ENCODE assay signal across 10 cellular contexts in genomic region chr19:2240881-2241760, GRCh38. TPM values are rescaled to one million over a fixed set of nuclear protein-coding genes. Genes with fewer than 3 reads are reported as not detected.
DNase-seq lines count a peak whose midpoint lies in the region; ATAC-seq, FAIRE-seq and TF ChIP-seq lines count a peak whose summit lies in the region.
"Had no signal": no experiment of that assay in that cellular context is flagged by ENCODE, and none has a peak within 500 bp of the region (broad histone marks: within the 10 kb centered on the region; RNA-seq: fewer than 3 reads in every experiment).

No MANE protein-coding gene starts in this region.

- no TSS peak for BruUV-seq in K562 (replicated peaks; lab: Mats Ljungman, UMichigan)

- peak overlapping the region; percentile 66; the same call in 1 of the 3 replicates for H3K27ac ChIP-seq in K562 (ENCODE audit: extremely low read depth, low read depth, low read length)
- H3K27ac ChIP-seq in lower lobe of right lung = peak overlapping the region; percentile 73
- H3K27ac ChIP-seq in thoracic aorta = peak overlapping the region; percentile 81 to 82

- CTCF ChIA-PET in activated CD4-positive, alpha-beta T cell treated with anti-CD3 and anti-CD28 coated beads, Interleukin-2, amount 10 ng/mL, durations not matched to agents 7 days and 5 days (lab: Charles Lee) = interaction anchor here (0.5 to 5.1 kb wide), 3 partner anchors 20 to 343 kb away, joined by 3 to 34 read pairs (median 3); no protein-coding TSS in a partner anchor
- CTCF ChIA-PET in K562 (lab: Yijun Ruan, JAX; ENCODE audit: low intra/inter-chr PET ratio) = no interaction called here

- H3K27me3 ChIP-seq in K562 (ENCODE audit: control insufficient read depth in 2 of 2, insufficient read depth in 2 of 2, low read length in 2 of 2) (no peaks in the 10 kb centered on the region), lower lobe of right lung (ENCODE audit: low read depth) (no peaks in the 10 kb centered on the region), thoracic aorta (replicated peaks; ENCODE audit: insufficient read depth) (no peaks in the 10 kb centered on the region)

- in situ Hi-C loops in K562 (cut with MboI) = no loop called here

- WGBS in K562 (ENCODE audit: insufficient coverage, low coverage, missing lambda C conversion rate) = 68% methylated on average over 40 of the region's 41 CpGs

- H3K4me1 ChIP-seq in K562 (replicated peaks in 1 of 2; ENCODE audit: control insufficient read depth in 2 of 2, insufficient read depth in 2 of 2, low read length in 2 of 2) = peaks cover 28 to 60% of the 10 kb centered on the region in 2 experiments
- peaks cover 64% of the 10 kb centered on the region for H3K4me1 ChIP-seq in lower lobe of right lung
- peaks cover 49 to 67% of the 10 kb centered on the region in 2 donors for H3K4me1 ChIP-seq in thoracic aorta (ENCODE audit: control insufficient read depth in 1 of 2, low read depth in 2 of 2)

- peaks cover 77% of the 10 kb centered on the region for H3K79me2 ChIP-seq in K562 (ENCODE audit: control insufficient read depth, insufficient read depth, low read length)

- H3K27ac Mint-ChIP-seq in activated CD4-positive, alpha-beta T cell treated with anti-CD3 and anti-CD28 coated beads, Interleukin-2, amount 10 ng/mL, durations not matched to agents 7 days and 5 days = peak overlapping the region; percentile 50

- H2AFZ ChIP-seq in K562 (ENCODE audit: low read depth, low read length) = no peak overlapping the region

- peak overlapping the region; percentile 94 for H3K4me2 ChIP-seq in K562 (ENCODE audit: insufficient read depth, low read length)

- 0 out of 2 replicates have a peak, but pooled peaks have one; percentile 11 for TF ChIP-seq POLR2A in K562 (conservative IDR thresholded peaks at IDR 0.05)

- H3K9me1 ChIP-seq in K562 (ENCODE audit: control insufficient read depth, insufficient read depth, low read length) = peaks cover 19% of the 10 kb centered on the region

- TF ChIP-seq CTCF in K562 (IDR thresholded peaks at IDR 0.05 in 2 of 3, conservative IDR thresholded peaks at IDR 0.05 in 1 of 3; ENCODE audit: insufficient read depth in 2 of 3, low read depth in 1 of 3, low read length in 3 of 3) = no peak
- no peak for TF ChIP-seq CTCF in lower lobe of right lung (IDR thresholded peaks at IDR 0.05)
- no peak for TF ChIP-seq CTCF in thoracic aorta (IDR thresholded peaks at IDR 0.05)

- H3K4me3 Mint-ChIP-seq in activated CD4-positive, alpha-beta T cell treated with anti-CD3 and anti-CD28 coated beads, Interleukin-2, amount 10 ng/mL, durations not matched to agents 7 days and 5 days = peak overlapping the region; percentile 97

- no peak for TF ChIP-seq EP300 in K562 (IDR thresholded peaks at IDR 0.05; ENCODE audit: low read length)

- no peaks in the 10 kb centered on the region for H3K9me3 Mint-ChIP-seq in activated CD4-positive, alpha-beta T cell treated with anti-CD3 and anti-CD28 coated beads, Interleukin-2, amount 10 ng/mL, durations not matched to agents 7 days and 5 days

- peaks cover 57% of the 10 kb centered on the region for H3K36me3 Mint-ChIP-seq in activated CD4-positive, alpha-beta T cell treated with anti-CD3 and anti-CD28 coated beads, Interleukin-2, amount 10 ng/mL, durations not matched to agents 7 days and 5 days (ENCODE audit: low read depth)

- no peak for DNase-seq in activated CD4-positive, alpha-beta T cell treated with anti-CD3 and anti-CD28 coated beads, Interleukin-2, amount 10 ng/mL, durations not matched to agents 7 days and 5 days
- DNase-seq in activated CD4-positive, alpha-beta T cell treated with anti-CD3 and anti-CD28 coated beads for 48 hours = no peak
- no peak for DNase-seq in K562 (ENCODE audit: extremely low read depth in 1 of 4, low spot score in 3 of 4)
- DNase-seq in lower lobe of right lung = peak; percentile 73
- no peak for DNase-seq in thoracic aorta (ENCODE audit: low spot score)
- no peak for DNase-seq in mesenteric fat pad (ENCODE audit: low spot score)
- no peak for DNase-seq in SHP77 (lab: John Stamatoyannopoulos, UW)
- no peak for DNase-seq in NCI-H526 treated with DMSO at 0.1 percent for 48 hours (lab: John Stamatoyannopoulos, UW)
- DNase-seq: activated CD8-positive, alpha-beta memory T cell treated with anti-CD3 and anti-CD28 coated beads, Interleukin-2, amount 50 U/mL, for 48 hours; NCI-H69 had no signal

- peak overlapping the region; percentile 97; the same call in 1 of the 2 replicates for H3K4me3 ChIP-seq in K562
- peak overlapping the region; percentile 51 for H3K4me3 ChIP-seq in lower lobe of right lung
- H3K4me3 ChIP-seq in thoracic aorta = peak overlapping the region; percentile 74

- POLR2A ChIA-PET in activated CD4-positive, alpha-beta T cell treated with anti-CD3 and anti-CD28 coated beads, Interleukin-2, amount 10 ng/mL, durations not matched to agents 7 days and 5 days (lab: Charles Lee) = no interaction called here
- POLR2A ChIA-PET in K562 (lab: Yijun Ruan, JAX) = interaction anchor here (0.6 to 4.8 kb wide), 6 partner anchors 20 to 394 kb away, joined by 3 to 86 read pairs (median 4); no protein-coding TSS in a partner anchor

- H3K4me1 Mint-ChIP-seq in activated CD4-positive, alpha-beta T cell treated with anti-CD3 and anti-CD28 coated beads, Interleukin-2, amount 10 ng/mL, durations not matched to agents 7 days and 5 days = peaks cover 48% of the 10 kb centered on the region

- no peaks in the 10 kb centered on the region for H3K27me3 Mint-ChIP-seq in activated CD4-positive, alpha-beta T cell treated with anti-CD3 and anti-CD28 coated beads, Interleukin-2, amount 10 ng/mL, durations not matched to agents 7 days and 5 days

- H3K9ac ChIP-seq in K562 (ENCODE audit: insufficient read depth in 1 of 2, low read depth in 2 of 2, low read length in 2 of 2) = peak overlapping the region; percentile 90 to 93; a peak in 3 of 4 replicates

- FAIRE-seq in K562 (lab: Jason Lieb, UNC) = no peak

- intact Hi-C loops in K562 (cut with micrococcal nuclease) = no loop called here
- intact Hi-C loops in lower lobe of right lung (cut with DNase I) = no loop called here

- H3K9me3 ChIP-seq in K562 (replicated peaks; ENCODE audit: control insufficient read depth, insufficient read depth, low read depth, low read length) (no peaks in the 10 kb centered on the region), lower lobe of right lung (no peaks in the 10 kb centered on the region), thoracic aorta (no peaks in the 10 kb centered on the region)

- no peak for TF ChIP-seq RAD21 in K562 (CRISPR knock-in tag; conservative IDR thresholded peaks at IDR 0.05 in 1 of 2, IDR thresholded peaks at IDR 0.05 in 1 of 2)

- ATAC-seq in K562 (no peak), lower lobe of right lung (peak; percentile 54 to 57), thoracic aorta (ENCODE audit: insufficient number of reproducible peaks, low FRiP score, low read depth) (no peak)

- peaks cover 74% of the 10 kb centered on the region; the same call in 2 of the 3 replicates for H3K36me3 ChIP-seq in K562 (ENCODE audit: control insufficient read depth, insufficient read depth, low read length)
- H3K36me3 ChIP-seq in lower lobe of right lung = peaks cover 38% of the 10 kb centered on the region
- H3K36me3 ChIP-seq in thoracic aorta = peaks cover 29% of the 10 kb centered on the region

- H4K20me1 ChIP-seq in K562 (replicated peaks; ENCODE audit: control insufficient read depth, insufficient read depth, low read length) = peaks cover 56% of the 10 kb centered on the region

RNA-seq across cellular contexts. Expression of gene SF3A2, which starts 4.5 kb away (rescaled TPM):
- 100 to 1,000 TPM; 142 to 151 TPM for total RNA-seq in activated CD4-positive, alpha-beta T cell treated with anti-CD3 and anti-CD28 coated beads, Interleukin-2, amount 10 ng/mL, durations not matched to agents 7 days and 5 days
- 112 and 366 TPM in 2 replicates for total RNA-seq in K562 (2011; cell fraction: chromatin; rRNA removed; ENCODE audit: low replicate concordance)
- 303 and 373 TPM in 2 replicates for total RNA-seq in K562 (2011; cell fraction: nucleolus; rRNA removed)
- 182 TPM in 2 replicates for total RNA-seq in K562 (2011; cell fraction: nucleoplasm; rRNA removed)
- total RNA-seq in K562 (2014; rRNA removed) (50.3 and 111 TPM in 2 replicates), K562 (2014; rRNA removed; fragmentation: Illumina TruSeq; extraction: Trizol) (4.5 and 5.8 TPM in 2 replicates), K562 (2015; rRNA removed; fragmentation: Illumina TruSeq; extraction: Trizol) (22.8 and 30.6 TPM in 2 replicates), K562 (2021) (181 and 194 TPM in 2 replicates), lower lobe of right lung (55.6 TPM), thoracic aorta (10 to 100 TPM; 23.8 to 43.7 TPM), mesenteric fat pad (46.2 TPM)
- polyA plus RNA-seq in K562 (2011; rRNA removed) (7.9 and 21.0 TPM in 2 replicates), K562 (2014; fragmentation: Illumina TruSeq; extraction: Trizol) (44.6 and 119 TPM in 2 replicates), K562 (2014; fragmentation: Nextera tagmentation; extraction: Ambion mirVana) (under 1 TPM; 0.17 to 0.35 TPM), K562 (2014; rRNA removed) (45.9 and 46.7 TPM in 2 replicates)
- 11.3 and 12.6 TPM in 2 replicates for polyA plus RNA-seq in K562 (2011; cell fraction: cytosol; rRNA removed)
- 164 and 237 TPM in 2 replicates for polyA plus RNA-seq in K562 (2011; cell fraction: nucleus; rRNA removed)
- polyA plus RNA-seq in K562 (2012) = 142 and 173 TPM in 2 replicates
- polyA minus RNA-seq in K562 (2011; rRNA and poly(A)+ RNA removed) = 8.5 and 10.2 TPM in 2 replicates
- polyA minus RNA-seq in K562 (2011; cell fraction: cytosol; rRNA and poly(A)+ RNA removed) = 49.6 and 76.1 TPM in 2 replicates
- 127 and 137 TPM in 2 replicates for polyA minus RNA-seq in K562 (2011; cell fraction: nucleus; rRNA and poly(A)+ RNA removed)

RNA-seq across cellular contexts. Expression of gene PLEKHJ1, which starts 5.0 kb away (rescaled TPM):
- total RNA-seq in activated CD4-positive, alpha-beta T cell treated with anti-CD3 and anti-CD28 coated beads, Interleukin-2, amount 10 ng/mL, durations not matched to agents 7 days and 5 days = 10 to 100 TPM; 56.2 to 71.9 TPM
- 32.2 and 114 TPM in 2 replicates for total RNA-seq in K562 (2011; cell fraction: chromatin; rRNA removed; ENCODE audit: low replicate concordance)
- 171 and 174 TPM in 2 replicates for total RNA-seq in K562 (2011; cell fraction: nucleolus; rRNA removed)
- 85.7 and 89.1 TPM in 2 replicates for total RNA-seq in K562 (2011; cell fraction: nucleoplasm; rRNA removed)
- 176 and 229 TPM in 2 replicates for total RNA-seq in K562 (2014; rRNA removed)
- 55.6 and 55.7 TPM in 2 replicates for total RNA-seq in K562 (2014; rRNA removed; fragmentation: Illumina TruSeq; extraction: Trizol)
- total RNA-seq in K562 (2015; rRNA removed; fragmentation: Illumina TruSeq; extraction: Trizol) = 63.9 and 65.6 TPM in 2 replicates
- 127 and 140 TPM in 2 replicates for total RNA-seq in K562 (2021)
- polyA plus RNA-seq in K562 (2011; rRNA removed) = 65.9 and 80.2 TPM in 2 replicates
- polyA plus RNA-seq in K562 (2011; cell fraction: cytosol; rRNA removed) = 131 and 202 TPM in 2 replicates
- 161 and 204 TPM in 2 replicates for polyA plus RNA-seq in K562 (2011; cell fraction: nucleus; rRNA removed)
- 127 and 153 TPM in 2 replicates for polyA plus RNA-seq in K562 (2012)
- polyA plus RNA-seq in K562 (2014; fragmentation: Illumina TruSeq; extraction: Trizol) = 45.9 and 72.0 TPM in 2 replicates
- 1 to 10 TPM; 1.5 to 6.8 TPM for polyA plus RNA-seq in K562 (2014; fragmentation: Nextera tagmentation; extraction: Ambion mirVana)
- polyA plus RNA-seq in K562 (2014; rRNA removed) = 188 and 193 TPM in 2 replicates
- polyA minus RNA-seq in K562 (2011; rRNA and poly(A)+ RNA removed) = 12.0 and 14.7 TPM in 2 replicates
- 24.0 and 24.1 TPM in 2 replicates for polyA minus RNA-seq in K562 (2011; cell fraction: cytosol; rRNA and poly(A)+ RNA removed)
- polyA minus RNA-seq in K562 (2011; cell fraction: nucleus; rRNA and poly(A)+ RNA removed) = 31.9 and 32.4 TPM in 2 replicates
- 52.0 TPM for total RNA-seq in lower lobe of right lung
- 10 to 100 TPM; 26.3 to 46.2 TPM for total RNA-seq in thoracic aorta
- total RNA-seq in mesenteric fat pad = 46.4 TPM

RNA-seq across cellular contexts. Expression of gene AMH, which starts 8.0 kb away (rescaled TPM):
- total RNA-seq in activated CD4-positive, alpha-beta T cell treated with anti-CD3 and anti-CD28 coated beads, Interleukin-2, amount 10 ng/mL, durations not matched to agents 7 days and 5 days = 1 to 10 TPM; 5.2 to 9.2 TPM
- 14.5 and 62.7 TPM in 2 replicates for total RNA-seq in K562 (2011; cell fraction: chromatin; rRNA removed; ENCODE audit: low replicate concordance)
- 48.8 and 60.2 TPM in 2 replicates for total RNA-seq in K562 (2011; cell fraction: nucleolus; rRNA removed)
- total RNA-seq in K562 (2011; cell fraction: nucleoplasm; rRNA removed) = 25.7 and 35.6 TPM in 2 replicates
- total RNA-seq in K562 (2014; rRNA removed) = 9.4 and 10.7 TPM in 2 replicates
- total RNA-seq in K562 (2014; rRNA removed; fragmentation: Illumina TruSeq; extraction: Trizol) = 0.13 and 0.29 TPM in 2 replicates
- 2.6 and 3.5 TPM in 2 replicates for total RNA-seq in K562 (2015; rRNA removed; fragmentation: Illumina TruSeq; extraction: Trizol)
- total RNA-seq in K562 (2021) = 22.2 and 27.4 TPM in 2 replicates
- polyA plus RNA-seq in K562 (2011; rRNA removed) = 1.7 and 3.6 TPM in 2 replicates
- 2.2 and 9.1 TPM in 2 replicates for polyA plus RNA-seq in K562 (2011; cell fraction: cytosol; rRNA removed)
- polyA plus RNA-seq in K562 (2011; cell fraction: nucleus; rRNA removed) = 52.0 and 130 TPM in 2 replicates
- polyA plus RNA-seq in K562 (2012) = 14.9 and 33.7 TPM in 2 replicates
- polyA plus RNA-seq in K562 (2014; fragmentation: Illumina TruSeq; extraction: Trizol) = 1.5 and 4.0 TPM in 2 replicates
- polyA plus RNA-seq in K562 (2014; fragmentation: Nextera tagmentation; extraction: Ambion mirVana) = not detected
- polyA plus RNA-seq in K562 (2014; rRNA removed) = 19.2 and 23.6 TPM in 2 replicates
- polyA minus RNA-seq in K562 (2011; rRNA and poly(A)+ RNA removed) = 0.09 and 0.18 TPM in 2 replicates
- 2.0 and 3.7 TPM in 2 replicates for polyA minus RNA-seq in K562 (2011; cell fraction: cytosol; rRNA and poly(A)+ RNA removed)
- 5.4 and 8.2 TPM in 2 replicates for polyA minus RNA-seq in K562 (2011; cell fraction: nucleus; rRNA and poly(A)+ RNA removed)
- 1.9 TPM for total RNA-seq in lower lobe of right lung
- under 1 TPM; 0.92 to 0.95 TPM for total RNA-seq in thoracic aorta
- total RNA-seq in mesenteric fat pad = 0.93 TPM

RNA-seq across cellular contexts. Expression of gene JSRP1, which starts 15.1 kb away (rescaled TPM):
- under 1 TPM in 1 of 2 experiments, not detected in 1; 0.27 TPM for total RNA-seq in activated CD4-positive, alpha-beta T cell treated with anti-CD3 and anti-CD28 coated beads, Interleukin-2, amount 10 ng/mL, durations not matched to agents 7 days and 5 days
- 1.7 TPM in 1 of 2 replicates, not detected in the other for total RNA-seq in K562 (2011; cell fraction: chromatin; rRNA removed; ENCODE audit: low replicate concordance)
- total RNA-seq in K562 (2011; cell fraction: nucleolus; rRNA removed) = 0.92 TPM in 1 of 2 replicates, not detected in the other
- 2.7 TPM in 1 of 2 replicates, not detected in the other for total RNA-seq in K562 (2011; cell fraction: nucleoplasm; rRNA removed)
- total RNA-seq in K562 (2014; rRNA removed) = 0.29 TPM in 1 of 2 replicates, not detected in the other
- 0.40 and 0.45 TPM in 2 replicates for total RNA-seq in K562 (2014; rRNA removed; fragmentation: Illumina TruSeq; extraction: Trizol)
- 0.51 and 0.57 TPM in 2 replicates for total RNA-seq in K562 (2015; rRNA removed; fragmentation: Illumina TruSeq; extraction: Trizol)
- total RNA-seq in K562 (2021) = 0.58 and 0.78 TPM in 2 replicates
- polyA plus RNA-seq in K562 (2011; rRNA removed) = not detected in 2 replicates
- 0.09 TPM in 1 of 2 replicates, not detected in the other for polyA plus RNA-seq in K562 (2011; cell fraction: cytosol; rRNA removed)
- polyA plus RNA-seq in K562 (2011; cell fraction: nucleus; rRNA removed) = 0.58 TPM in 1 of 2 replicates, not detected in the other
- polyA plus RNA-seq in K562 (2012) = 2.3 and 2.7 TPM in 2 replicates
- not detected in 2 replicates for polyA plus RNA-seq in K562 (2014; fragmentation: Illumina TruSeq; extraction: Trizol)
- polyA plus RNA-seq in K562 (2014; fragmentation: Nextera tagmentation; extraction: Ambion mirVana) = under 1 TPM in 1 of 2 experiments, not detected in 1; 0.08 TPM
- polyA plus RNA-seq in K562 (2014; rRNA removed) = 1.2 and 2.1 TPM in 2 replicates
- polyA minus RNA-seq in K562 (2011; rRNA and poly(A)+ RNA removed) = 0.63 TPM in 1 of 2 replicates, not detected in the other
- not detected in 2 replicates for polyA minus RNA-seq in K562 (2011; cell fraction: cytosol; rRNA and poly(A)+ RNA removed)
- 1.00 TPM in 1 of 2 replicates, not detected in the other for polyA minus RNA-seq in K562 (2011; cell fraction: nucleus; rRNA and poly(A)+ RNA removed)
- not detected for total RNA-seq in lower lobe of right lung
- not detected for total RNA-seq in thoracic aorta
- total RNA-seq in mesenteric fat pad = not detected

RNA-seq across cellular contexts. Expression of gene PEAK3, which starts 40.9 kb away (rescaled TPM):
- total RNA-seq in activated CD4-positive, alpha-beta T cell treated with anti-CD3 and anti-CD28 coated beads, Interleukin-2, amount 10 ng/mL, durations not matched to agents 7 days and 5 days = under 1 TPM; 0.17 to 0.25 TPM
- total RNA-seq in K562 (2011; cell fraction: chromatin; rRNA removed; ENCODE audit: low replicate concordance) = 0.49 TPM in 1 of 2 replicates, not detected in the other
- total RNA-seq in K562 (2011; cell fraction: nucleolus; rRNA removed) = 0.17 TPM in 1 of 2 replicates, not detected in the other
- not detected in 2 replicates for total RNA-seq in K562 (2011; cell fraction: nucleoplasm; rRNA removed)
- total RNA-seq in K562 (2014; rRNA removed) = 0.16 TPM in 1 of 2 replicates, not detected in the other
- not detected in 2 replicates for total RNA-seq in K562 (2014; rRNA removed; fragmentation: Illumina TruSeq; extraction: Trizol)
- not detected in 2 replicates for total RNA-seq in K562 (2015; rRNA removed; fragmentation: Illumina TruSeq; extraction: Trizol)
- 0.13 and 0.40 TPM in 2 replicates for total RNA-seq in K562 (2021)
- 0.03 TPM in 1 of 2 replicates, not detected in the other for polyA plus RNA-seq in K562 (2011; rRNA removed)
- not detected in 2 replicates for polyA plus RNA-seq in K562 (2011; cell fraction: cytosol; rRNA removed)
- 0.10 TPM in 1 of 2 replicates, not detected in the other for polyA plus RNA-seq in K562 (2011; cell fraction: nucleus; rRNA removed)
- polyA plus RNA-seq in K562 (2012) = 0.27 and 0.66 TPM in 2 replicates
- polyA plus RNA-seq in K562 (2014; fragmentation: Illumina TruSeq; extraction: Trizol) = 0.06 TPM in 1 of 2 replicates, not detected in the other
- not detected for polyA plus RNA-seq in K562 (2014; fragmentation: Nextera tagmentation; extraction: Ambion mirVana)
- 0.07 TPM in 1 of 2 replicates, not detected in the other for polyA plus RNA-seq in K562 (2014; rRNA removed)
- not detected in 2 replicates for polyA minus RNA-seq in K562 (2011; rRNA and poly(A)+ RNA removed)
- polyA minus RNA-seq in K562 (2011; cell fraction: cytosol; rRNA and poly(A)+ RNA removed) = not detected in 2 replicates
- polyA minus RNA-seq in K562 (2011; cell fraction: nucleus; rRNA and poly(A)+ RNA removed) = 0.11 and 0.13 TPM in 2 replicates
- total RNA-seq in lower lobe of right lung = 7.5 TPM
- 1 to 10 TPM; 1.2 to 3.0 TPM for total RNA-seq in thoracic aorta
- 2.6 TPM for total RNA-seq in mesenteric fat pad

Comparison
In these comparisons a context has a peak if more than half of its experiments do, and no peak if none do; other contexts are left out.
1. ATAC-seq: peak in lower lobe of right lung (2 of 2); none in K562 (single experiment) and thoracic aorta (single experiment).
2. Peak in every context shown above with its lines, with median percentiles within 50 percentile points of each other: H3K27ac ChIP-seq and H3K4me3 ChIP-seq.